ENCODE assay signal across 10 cellular contexts in the genomic region with DNA sequence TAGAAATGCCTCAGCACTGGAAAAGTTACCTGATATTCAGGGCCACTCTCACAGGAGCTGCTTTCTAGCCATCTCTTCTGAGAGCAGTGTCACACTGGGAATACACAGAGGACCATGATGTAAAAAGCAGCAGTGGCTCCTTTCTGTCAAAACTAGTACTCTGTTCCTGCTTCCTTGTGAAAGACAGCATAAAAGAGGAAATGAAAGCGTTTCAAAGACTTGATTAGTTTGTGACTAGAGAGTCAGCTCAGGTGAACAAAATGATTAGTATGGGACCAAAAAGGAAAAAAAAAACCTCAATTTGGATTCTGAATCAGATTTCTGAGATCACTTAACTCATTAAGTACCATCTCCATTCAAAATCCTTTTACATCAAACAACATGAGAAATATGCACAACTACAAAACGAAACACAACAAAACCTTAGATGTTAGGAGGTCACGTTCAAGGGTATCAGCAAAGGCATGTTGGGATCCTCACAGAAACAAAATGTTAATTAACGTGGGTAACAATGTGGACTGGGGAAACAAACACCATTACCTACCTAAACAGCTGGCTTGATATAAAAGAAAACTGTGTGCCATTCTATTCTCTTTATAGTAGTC.
A peak's percentile ranks its signal among the peaks of the same experiment; 100 is the strongest.
DNase-seq lines count a peak whose midpoint lies in the region; ATAC-seq and TF ChIP-seq lines count a peak whose summit lies in the region.
"Had no signal": no experiment of that assay in that cellular context is flagged by ENCODE, and none has a peak within 500 bp of the region (broad histone marks: within the 10 kb centered on the region; RNA-seq: fewer than 3 reads in every experiment).

No MANE protein-coding gene starts in this region.

- intact Hi-C loops in breast epithelium (cut with DNase I; ENCODE audit: low total_unique reads): no loop called here

- H3K27ac ChIP-seq in DOHH2 (ENCODE audit: low read depth, low read length) (no peak overlapping the region), foreskin keratinocyte (no peak overlapping the region), breast epithelium (no peak overlapping the region)
- H3K27ac ChIP-seq: ascending aorta, right atrium auricular region had no signal

- H3K9me3 ChIP-seq in DOHH2 (ENCODE audit: control insufficient read depth, insufficient read depth, low read length) (no peaks in the 10 kb centered on the region), breast epithelium (no peaks in the 10 kb centered on the region)
- H3K9me3 ChIP-seq: ascending aorta, right atrium auricular region had no signal

- H3K4me3 ChIP-seq in DOHH2 (ENCODE audit: low read length): 0 out of 2 replicates have a peak overlapping the region, but pooled peaks have one; percentile 15
- no peak overlapping the region for H3K4me3 ChIP-seq in breast epithelium
- H3K4me3 ChIP-seq: ascending aorta, right atrium auricular region had no signal

- peaks cover 7% of the 10 kb centered on the region; the same call in 1 of the 2 replicates for H3F3A ChIP-seq in DOHH2 (ENCODE audit: control insufficient read depth, insufficient read depth)

- H3K27me3 ChIP-seq in DOHH2 (ENCODE audit: control insufficient read depth, low read length) (no peaks in the 10 kb centered on the region), foreskin keratinocyte (no peaks in the 10 kb centered on the region), breast epithelium (no peaks in the 10 kb centered on the region)
- H3K27me3 ChIP-seq: ascending aorta, right atrium auricular region had no signal

- H3K4me1 ChIP-seq in DOHH2 (ENCODE audit: control insufficient read depth, low read length): peaks cover 24% of the 10 kb centered on the region
- no peaks in the 10 kb centered on the region for H3K4me1 ChIP-seq in foreskin keratinocyte
- no peaks in the 10 kb centered on the region for H3K4me1 ChIP-seq in breast epithelium
- H3K4me1 ChIP-seq: ascending aorta, right atrium auricular region had no signal

- ATAC-seq in GM19468 (IDR thresholded peaks at IDR 0.05; ENCODE audit: extremely low read depth, unreplicated experiment) (peak; percentile 43), HG03103 (IDR thresholded peaks at IDR 0.05; ENCODE audit: low read depth, unreplicated experiment) (peak; percentile 86), foreskin keratinocyte (no peak)

- H3K36me3 ChIP-seq in DOHH2 (ENCODE audit: control insufficient read depth, low read length) (no peaks in the 10 kb centered on the region), breast epithelium (no peaks in the 10 kb centered on the region)
- H3K36me3 ChIP-seq: ascending aorta, right atrium auricular region had no signal

- peak; percentile 79 for DNase-seq in SKM-1 treated with dmso at 0.1 percent for 144 hours (lab: John Stamatoyannopoulos, UW; ENCODE audit: unreplicated experiment)
- DNase-seq in foreskin keratinocyte: no peak
- DNase-seq in NCI-H146 (lab: John Stamatoyannopoulos, UW): no peak
- no peak for DNase-seq in breast epithelium (ENCODE audit: low spot score in 2 of 2)
- no peak for DNase-seq in activated naive CD4-positive, alpha-beta T cell treated with Interleukin-2 at 50 U/mL for 16 hours

- H4K20me1 ChIP-seq in DOHH2 (ENCODE audit: control insufficient read depth, insufficient read depth, low read depth, low read length): no peaks in the 10 kb centered on the region

- TF ChIP-seq CTCF in DOHH2 (IDR thresholded peaks at IDR 0.05; ENCODE audit: low read depth, low read length, poor library complexity, severe bottlenecking): no peak
- no peak for TF ChIP-seq CTCF in foreskin keratinocyte (conservative IDR thresholded peaks at IDR 0.05)
- TF ChIP-seq CTCF in breast epithelium (IDR thresholded peaks at IDR 0.05): no peak

- peak overlapping the region; percentile 53 for H3K4me2 ChIP-seq in DOHH2 (ENCODE audit: low read length)

- TF ChIP-seq POLR2A in breast epithelium (IDR thresholded peaks at IDR 0.05): no peak

- H3K9me2 ChIP-seq in DOHH2 (replicated peaks; ENCODE audit: control insufficient read depth, low read length): no peaks in the 10 kb centered on the region

- no peaks in the 10 kb centered on the region for H3K79me2 ChIP-seq in DOHH2 (ENCODE audit: control insufficient read depth, low read length)
